ENCODE assay signal across 8 cellular contexts in the genomic region with DNA sequence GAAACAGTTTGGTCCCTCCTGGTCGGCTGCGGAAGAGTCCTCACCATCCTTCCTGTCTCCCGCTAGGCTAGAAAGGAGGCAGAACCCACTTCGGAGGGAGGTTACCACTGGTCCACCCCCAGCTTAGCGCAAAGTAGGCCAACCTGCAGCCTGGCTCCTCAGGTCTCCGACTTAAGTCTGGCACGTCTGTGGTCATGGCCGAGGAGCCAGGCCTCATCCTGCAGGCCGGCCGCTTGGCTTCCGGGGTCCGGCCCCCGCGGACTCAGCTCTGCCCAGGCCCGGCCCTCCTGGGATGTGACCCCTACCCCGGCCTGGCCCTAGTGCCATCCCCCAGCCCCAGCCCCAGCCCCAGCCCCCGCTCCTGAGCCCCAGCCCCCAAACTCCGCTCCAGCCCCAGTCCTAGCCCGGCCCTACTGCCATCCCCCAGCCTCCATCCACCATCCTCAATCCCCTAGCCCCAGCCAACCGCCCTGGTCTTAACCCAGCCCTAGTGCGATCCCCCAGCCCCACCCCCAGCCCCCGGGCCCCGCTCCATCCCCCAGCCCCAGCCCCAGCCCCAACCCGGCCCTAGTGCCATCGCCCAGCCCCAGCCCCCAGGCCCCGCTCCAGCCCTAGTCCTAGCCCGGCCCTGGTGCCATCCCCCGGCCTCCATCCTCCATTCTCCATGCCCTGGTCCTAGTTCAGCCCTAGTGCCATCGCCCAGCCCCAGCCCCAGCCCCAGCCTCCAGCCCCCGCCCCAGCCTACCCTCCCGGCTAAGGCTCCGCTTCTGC. TPM values are rescaled to one million over a fixed set of nuclear protein-coding genes. Genes with fewer than 3 reads are reported as not detected.
A peak's percentile ranks its signal among the peaks of the same experiment; 100 is the strongest.
DNase-seq lines count a peak whose midpoint lies in the region; ATAC-seq and TF ChIP-seq lines count a peak whose summit lies in the region.

No MANE protein-coding gene starts in this region.

- TF ChIP-seq CTCF in GM13977 (IDR thresholded peaks at IDR 0.05; ENCODE audit: extremely low read depth, insufficient read depth, missing control alignments) = no peak
- no peak for TF ChIP-seq CTCF in mammary epithelial cell (conservative IDR thresholded peaks at IDR 0.05 in 1 of 2, IDR thresholded peaks at IDR 0.05 in 1 of 2; ENCODE audit: extremely low read depth in 1 of 2, insufficient read depth in 1 of 2, low read depth in 1 of 2, low read length in 2 of 2)

- H3K4me1 ChIP-seq in ACC112 (ENCODE audit: control insufficient read depth, insufficient read depth, low read length, unreplicated experiment) (peaks cover 5% of the 10 kb centered on the region), NT2/D1 (ENCODE audit: insufficient read depth, insufficient read length) (peaks cover 2% of the 10 kb centered on the region), mammary epithelial cell (ENCODE audit: insufficient read depth, low read length) (peaks cover 7% of the 10 kb centered on the region), stomach smooth muscle (ENCODE audit: control insufficient read depth, insufficient read depth, low read length) (peaks cover 9% of the 10 kb centered on the region)

- H3K79me2 ChIP-seq in ACC112 (ENCODE audit: control insufficient read depth, insufficient read depth, low read length, unreplicated experiment) (peaks cover 13% of the 10 kb centered on the region), mammary epithelial cell (ENCODE audit: insufficient read depth, low read length) (peaks cover 37% of the 10 kb centered on the region)

- no peaks in the 10 kb centered on the region for H3K27me3 ChIP-seq in ACC112 (ENCODE audit: insufficient read depth, low read length)
- H3K27me3 ChIP-seq in NT2/D1 (ENCODE audit: insufficient read depth, insufficient read length) = no peaks in the 10 kb centered on the region
- no peaks in the 10 kb centered on the region for H3K27me3 ChIP-seq in mammary epithelial cell (ENCODE audit: insufficient read depth, low read length)
- no peaks in the 10 kb centered on the region for H3K27me3 ChIP-seq in stomach smooth muscle (ENCODE audit: control insufficient read depth in 1 of 2, insufficient read depth in 2 of 2, low read length in 2 of 2)

- WGBS in mammary epithelial cell (ENCODE audit: low coverage, missing lambda C conversion rate) = 12% methylated on average over 4 of the region's 32 CpGs

- intact Hi-C loops in mammary epithelial cell (cut with micrococcal nuclease) = no loop called here

- H4K20me1 ChIP-seq in mammary epithelial cell (ENCODE audit: insufficient read depth, low read length) = no peaks in the 10 kb centered on the region

- H3K27ac ChIP-seq in ACC112 (ENCODE audit: low read depth, low read length) (peak overlapping the region; percentile 56), mammary epithelial cell (ENCODE audit: insufficient read depth, low read depth, low read length) (no peak overlapping the region), stomach smooth muscle (ENCODE audit: low read length) (peak overlapping the region; percentile 24)

- dilution Hi-C loops in mammary epithelial cell (cut with HindIII; ENCODE audit: low sequenced_read_pairs) = no loop called here

- CTCF ChIA-PET in mammary epithelial cell (lab: Charles Lee; ENCODE audit: low non-redundant PET) = no interaction called here

- H2AFZ ChIP-seq in ACC112 (ENCODE audit: low read length, unreplicated experiment) (peak overlapping the region; percentile 45), mammary epithelial cell (ENCODE audit: low read depth, low read length) (peak overlapping the region; percentile 83)

- in situ Hi-C loops in GM13977 (cut with MboI; ENCODE audit: low pct_unique_long_range_greater_than_20kb, low sequenced_read_pairs, unreplicated experiment) (no loop called here), mammary epithelial cell (cut with MboI; ENCODE audit: low sequenced_read_pairs in 2 of 2) (no loop called here)

- ATAC-seq in GM18867 (IDR thresholded peaks at IDR 0.05; ENCODE audit: unreplicated experiment) = no peak

- peaks cover 5% of the 10 kb centered on the region for H3K36me3 ChIP-seq in ACC112 (ENCODE audit: insufficient read depth, low read length)
- H3K36me3 ChIP-seq in NT2/D1 (ENCODE audit: insufficient read depth, insufficient read length, low read length) = peaks cover 52% of the 10 kb centered on the region
- H3K36me3 ChIP-seq in mammary epithelial cell (ENCODE audit: insufficient read depth, low read length) = peaks cover 11% of the 10 kb centered on the region
- H3K36me3 ChIP-seq in stomach smooth muscle (ENCODE audit: control insufficient read depth in 2 of 2, insufficient read depth in 2 of 2, low read length in 2 of 2) = peaks cover 19 to 27% of the 10 kb centered on the region in 2 donors

- BruUV-seq in mammary epithelial cell (replicated peaks; lab: Mats Ljungman, UMichigan) = no TSS peak

- DNase-seq in GM13977 (ENCODE audit: low spot score) (peak; percentile 47), NT2/D1 (ENCODE audit: low read depth, low spot score) (no peak), mammary epithelial cell (peak; percentile 37), kidney tubule cell (ENCODE audit: low spot score) (peak; percentile 59), cortex of kidney (lab: John Stamatoyannopoulos, UW) (no peak)

- H3K9me3 ChIP-seq in NT2/D1 (ENCODE audit: insufficient read depth, low read length) (no peaks in the 10 kb centered on the region), mammary epithelial cell (replicated peaks; ENCODE audit: insufficient read depth, low read length) (no peaks in the 10 kb centered on the region), stomach smooth muscle (ENCODE audit: control insufficient read depth in 2 of 2, low read length in 2 of 2) (no peaks in the 10 kb centered on the region)

- H3K4me3 ChIP-seq in ACC112 (ENCODE audit: low read depth, low read length) (peak overlapping the region; percentile 99), NT2/D1 (ENCODE audit: insufficient read length, low read depth) (peak overlapping the region; percentile 94), mammary epithelial cell (replicated peaks in 1 of 3; ENCODE audit: insufficient read depth in 1 of 3, low read depth in 2 of 3, low read length in 3 of 3) (peak overlapping the region; percentile 42 to 83 (median 69)), stomach smooth muscle (ENCODE audit: low read length in 2 of 2) (peak overlapping the region; percentile 76 to 84)

- H3K4me2 ChIP-seq in mammary epithelial cell (ENCODE audit: insufficient read depth, low read depth, low read length) = peak overlapping the region; percentile 91

- peak overlapping the region; percentile 100 for H3K9ac ChIP-seq in NT2/D1 (ENCODE audit: insufficient read length, low read depth)
- H3K9ac ChIP-seq in mammary epithelial cell (ENCODE audit: insufficient read depth, low read length) = peak overlapping the region; percentile 55
- peak overlapping the region; percentile 42 to 79 for H3K9ac ChIP-seq in stomach smooth muscle (ENCODE audit: low read length in 2 of 2)

RNA-seq across cellular contexts. Expression of a gene that starts 0.6 kb away (rescaled TPM):
- 10 to 100 TPM; 43.0 to 52.0 TPM for total RNA-seq in mammary epithelial cell
- 70.2 TPM for polyA plus RNA-seq in mammary epithelial cell
- 27.9 TPM for polyA minus RNA-seq in mammary epithelial cell

RNA-seq across cellular contexts. Expression of a gene that starts 11.7 kb away (rescaled TPM):
- 10 to 100 TPM; 25.3 to 33.6 TPM for total RNA-seq in mammary epithelial cell
- 41.9 TPM for polyA plus RNA-seq in mammary epithelial cell
- polyA minus RNA-seq in mammary epithelial cell = 15.3 TPM

RNA-seq across cellular contexts. Expression of a gene that starts 11.9 kb away (rescaled TPM):
- 10 to 100 TPM; 10.2 to 17.1 TPM for total RNA-seq in mammary epithelial cell
- 10.3 TPM for polyA plus RNA-seq in mammary epithelial cell
- polyA minus RNA-seq in mammary epithelial cell = 22.0 TPM

RNA-seq across cellular contexts. Expression of a gene that starts 20.4 kb away (rescaled TPM):
- 10 to 100 TPM; 19.7 to 29.2 TPM for total RNA-seq in mammary epithelial cell
- 20.7 TPM for polyA plus RNA-seq in mammary epithelial cell
- polyA minus RNA-seq in mammary epithelial cell = 6.5 TPM

Comparison
In these comparisons a context has a peak if more than half of its experiments do, and no peak if none do; other contexts are left out.
1. DNase-seq: peak in GM13977 (single experiment), mammary epithelial cell (single experiment) and kidney tubule cell (single experiment); none in NT2/D1 (single experiment) and cortex of kidney (single experiment).
2. Peak in every context shown above with its lines, with median percentiles within 50 percentile points of each other: H3K4me3 ChIP-seq and H3K9ac ChIP-seq.